Comparison of ENCODE assay signal across 23 cellular contexts in genomic region chr18:6284761-6285160, GRCh38.
DNase-seq lines count a peak whose midpoint lies in the region; ATAC-seq, FAIRE-seq and TF ChIP-seq lines count a peak whose summit lies in the region.
"Had no signal": no experiment of that assay in that cellular context is flagged by ENCODE, and none has a peak within 500 bp of the region (broad histone marks: within the 10 kb centered on the region; RNA-seq: fewer than 3 reads in every experiment).

No MANE protein-coding gene starts in this region.

- H3K27me3 Mint-ChIP-seq in stimulated activated naive B cell treated with anti-CD40 and anti-IgM and Interleukin-4, amounts not matched to agents 10 μg/mL and 1 μg/mL and 100 μg/mL, for 72 hours, result no peaks in the 10 kb centered on the region
- H3K27me3 Mint-ChIP-seq: B cell; CD4-positive, CD25-positive, alpha-beta regulatory T cell had no signal

- DNase-seq in kidney, result peak; percentile 65
- DNase-seq in osteoblast (ENCODE audit: insufficient read length, low spot score, missing footprints), result peak; percentile 46
- no peak for DNase-seq in stimulated activated effector memory CD8-positive, alpha-beta T cell treated with anti-CD3 and anti-CD28 coated beads, Interleukin-12 subunit alpha, Interleukin-12 subunit beta, amount 100 ng/mL, for 72 hours (ENCODE audit: low spot score in 2 of 2)
- DNase-seq in pons (ENCODE audit: low spot score), result no peak
- no peak for DNase-seq in stimulated activated naive B cell treated with anti-CD40 and anti-IgM and Interleukin-4, amounts not matched to agents 10 μg/mL and 1 μg/mL and 100 μg/mL, for 72 hours
- no peak for DNase-seq in G401 (ENCODE audit: low spot score)
- DNase-seq: Caco-2; CD4-positive, CD25-positive, alpha-beta regulatory T cell; DMS153; DND-41; GDM1; GM23248; H7; HCEC 1CT had no signal

- H3K9ac ChIP-seq in kidney (ENCODE audit: low read length in 2 of 2), result no peak overlapping the region
- H3K9ac ChIP-seq: BLaER1, GM23248 had no signal

- ATAC-seq in stimulated activated effector memory CD8-positive, alpha-beta T cell treated with anti-CD3 and anti-CD28 coated beads, Interleukin-12 subunit alpha, Interleukin-12 subunit beta, amount 100 ng/mL, for 72 hours, result peak; percentile 32
- ATAC-seq in stimulated activated naive B cell treated with anti-CD40 and anti-IgM and Interleukin-4, amounts not matched to agents 10 μg/mL and 1 μg/mL and 100 μg/mL, for 72 hours (replicated peaks), result no peak
- ATAC-seq: CD8-positive, alpha-beta T cell; GM12878 had no signal

- no peak for FAIRE-seq in kidney (lab: Jason Lieb, UNC)
- FAIRE-seq: A204.1, GM12878, GM19239, H1 had no signal

- TF ChIP-seq CTCF in HEK293 (tag by site-specific recombination; IDR thresholded peaks at IDR 0.05) (no peak), kidney (IDR thresholded peaks at IDR 0.05; ENCODE audit: borderline replicate concordance, extremely low read depth, insufficient read depth) (no peak), osteoblast (IDR thresholded peaks at IDR 0.05; ENCODE audit: extremely low read depth, low read depth, low read length) (no peak)

- H3K4me1 Mint-ChIP-seq in stimulated activated effector memory CD8-positive, alpha-beta T cell treated with anti-CD3 and anti-CD28 coated beads, Interleukin-12 subunit alpha, Interleukin-12 subunit beta, amount 100 ng/mL, for 72 hours, result no peaks in the 10 kb centered on the region
- H3K4me1 Mint-ChIP-seq in stimulated activated naive B cell treated with anti-CD40 and anti-IgM and Interleukin-4, amounts not matched to agents 10 μg/mL and 1 μg/mL and 100 μg/mL, for 72 hours, result peaks cover 5 to 13% of the 10 kb centered on the region in 2 donors
- H3K4me1 Mint-ChIP-seq: CD4-positive, CD25-positive, alpha-beta regulatory T cell had no signal

- H3K36me3 ChIP-seq in HEK293 (ENCODE audit: control insufficient read depth in 2 of 2, insufficient read depth in 1 of 2, low read length in 2 of 2), result no peaks in the 10 kb centered on the region
- H3K36me3 ChIP-seq in kidney (ENCODE audit: control insufficient read depth in 1 of 2, insufficient read depth in 2 of 2, low read length in 2 of 2), result no peaks in the 10 kb centered on the region
- no peaks in the 10 kb centered on the region for H3K36me3 ChIP-seq in osteoblast (ENCODE audit: insufficient read depth, low read length)

- H3K9me3 ChIP-seq in HEK293 (ENCODE audit: control insufficient read depth, insufficient read depth, low read depth, low read length) (no peaks in the 10 kb centered on the region), kidney (ENCODE audit: control insufficient read depth in 1 of 2, low read length in 2 of 2) (no peaks in the 10 kb centered on the region), osteoblast (ENCODE audit: low read depth, low read length) (no peaks in the 10 kb centered on the region)
- H3K9me3 ChIP-seq: BLaER1, Caco-2 had no signal

- H2AFZ ChIP-seq in osteoblast (ENCODE audit: low read length), result no peak overlapping the region
- H2AFZ ChIP-seq: GM23248 had no signal

- POLR2A ChIA-PET in HEK293 (lab: Yijun Ruan, JAX), result no interaction called here

- H3K27ac ChIP-seq in HEK293 (ENCODE audit: extremely low read depth, low read depth, low read length) (no peak overlapping the region), kidney (ENCODE audit: low read depth in 2 of 2, low read length in 2 of 2) (no peak overlapping the region), osteoblast (ENCODE audit: low read depth, low read length) (no peak overlapping the region)
- H3K27ac ChIP-seq: BLaER1, C4-2B, GM23248 had no signal

- no peak overlapping the region for H3K27ac Mint-ChIP-seq in stimulated activated effector memory CD8-positive, alpha-beta T cell treated with anti-CD3 and anti-CD28 coated beads, Interleukin-12 subunit alpha, Interleukin-12 subunit beta, amount 100 ng/mL, for 72 hours
- no peak overlapping the region for H3K27ac Mint-ChIP-seq in stimulated activated naive B cell treated with anti-CD40 and anti-IgM and Interleukin-4, amounts not matched to agents 10 μg/mL and 1 μg/mL and 100 μg/mL, for 72 hours
- H3K27ac Mint-ChIP-seq: B cell; CD4-positive, CD25-positive, alpha-beta regulatory T cell; CD8-positive, alpha-beta T cell had no signal

- no peaks in the 10 kb centered on the region for H3K4me1 ChIP-seq in HEK293 (ENCODE audit: control insufficient read depth, insufficient read depth, low read length)
- peaks cover 0 to 6% of the 10 kb centered on the region in 2 donors for H3K4me1 ChIP-seq in kidney (ENCODE audit: control insufficient read depth in 1 of 2, insufficient read depth in 1 of 2, low read depth in 1 of 2, low read length in 2 of 2)
- H3K4me1 ChIP-seq in osteoblast (ENCODE audit: insufficient read depth, low read length), result no peaks in the 10 kb centered on the region
- H3K4me1 ChIP-seq: Caco-2 had no signal

- H3K36me3 Mint-ChIP-seq in stimulated activated effector memory CD8-positive, alpha-beta T cell treated with anti-CD3 and anti-CD28 coated beads, Interleukin-12 subunit alpha, Interleukin-12 subunit beta, amount 100 ng/mL, for 72 hours, result no peaks in the 10 kb centered on the region
- H3K36me3 Mint-ChIP-seq in stimulated activated naive B cell treated with anti-CD40 and anti-IgM and Interleukin-4, amounts not matched to agents 10 μg/mL and 1 μg/mL and 100 μg/mL, for 72 hours, result peaks cover 27% of the 10 kb centered on the region in 2 donors
- H3K36me3 Mint-ChIP-seq: CD4-positive, CD25-positive, alpha-beta regulatory T cell; CD8-positive, alpha-beta T cell had no signal

- CTCF ChIA-PET in HEK293 (lab: Yijun Ruan, JAX), result no interaction called here

- no peak overlapping the region for H3K4me2 ChIP-seq in osteoblast (ENCODE audit: insufficient read depth, low read length)
- H3K4me2 ChIP-seq: BLaER1 had no signal

- H3K4me3 Mint-ChIP-seq in stimulated activated effector memory CD8-positive, alpha-beta T cell treated with anti-CD3 and anti-CD28 coated beads, Interleukin-12 subunit alpha, Interleukin-12 subunit beta, amount 100 ng/mL, for 72 hours, result no peak overlapping the region
- no peak overlapping the region for H3K4me3 Mint-ChIP-seq in stimulated activated naive B cell treated with anti-CD40 and anti-IgM and Interleukin-4, amounts not matched to agents 10 μg/mL and 1 μg/mL and 100 μg/mL, for 72 hours
- H3K4me3 Mint-ChIP-seq: B cell; CD4-positive, CD25-positive, alpha-beta regulatory T cell; CD8-positive, alpha-beta T cell had no signal

- H3K27me3 ChIP-seq in osteoblast (ENCODE audit: insufficient read depth, low read length), result no peaks in the 10 kb centered on the region
- H3K27me3 ChIP-seq: BLaER1 had no signal

- H3K4me3 ChIP-seq in HEK293 (ENCODE audit: low read depth, low read length) (no peak overlapping the region), kidney (ENCODE audit: low read length in 2 of 2) (no peak overlapping the region), osteoblast (ENCODE audit: insufficient read depth, low read length) (no peak overlapping the region)
- H3K4me3 ChIP-seq: BLaER1, GM12878, GM23248 had no signal

- H3K79me2 ChIP-seq in osteoblast (ENCODE audit: insufficient read depth, low read length), result no peaks in the 10 kb centered on the region

- H4K20me1 ChIP-seq in osteoblast (ENCODE audit: insufficient read depth, low read length), result no peaks in the 10 kb centered on the region
- H4K20me1 ChIP-seq: BLaER1 had no signal

- intact Hi-C loops in kidney (cut with DNase I), result no loop called here

- in situ Hi-C loops in G401 (cut with HindIII; ENCODE audit: low sequenced_read_pairs), result no loop called here

- H3K9me3 Mint-ChIP-seq in stimulated activated effector memory CD8-positive, alpha-beta T cell treated with anti-CD3 and anti-CD28 coated beads, Interleukin-12 subunit alpha, Interleukin-12 subunit beta, amount 100 ng/mL, for 72 hours, result peaks cover 10% of the 10 kb centered on the region
- H3K9me3 Mint-ChIP-seq in stimulated activated naive B cell treated with anti-CD40 and anti-IgM and Interleukin-4, amounts not matched to agents 10 μg/mL and 1 μg/mL and 100 μg/mL, for 72 hours, result no peaks in the 10 kb centered on the region
- H3K9me3 Mint-ChIP-seq: CD8-positive, alpha-beta T cell had no signal

TF ChIP-seq in HEK293, 187 proteins besides CTCF, POLR2A, EP300 and RAD21:
- TF ChIP-seq ZBTB20 (tag by site-specific recombination; IDR thresholded peaks at IDR 0.05) (no peak), ZNF677 (tag by site-specific recombination; IDR thresholded peaks at IDR 0.05) (no peak), EGR2 (tag by site-specific recombination; IDR thresholded peaks at IDR 0.05; ENCODE audit: low read depth) (peak; percentile 10; the same call in 1 of the 2 replicates)
TF ChIP-seq in HEK293: peak in this region for 1.

Comparison
In these comparisons a context has a peak if more than half of its experiments do, and no peak if none do; other contexts are left out.
1. DNase-seq: peak in kidney (single experiment) and osteoblast (single experiment); none in stimulated activated effector memory CD8-positive, alpha-beta T cell treated with anti-CD3 and anti-CD28 coated beads, Interleukin-12 subunit alpha, Interleukin-12 subunit beta, amount 100 ng/mL, for 72 hours (0 of 2), pons (single experiment), stimulated activated naive B cell treated with anti-CD40 and anti-IgM and Interleukin-4, amounts not matched to agents 10 μg/mL and 1 μg/mL and 100 μg/mL, for 72 hours (single experiment) and G401 (single experiment).